In genomic region chr2:6937157-6937556, GRCh38 we compare ENCODE assay signal across 17 cellular contexts.
"Had no signal": no experiment of that assay in that cellular context is flagged by ENCODE, and none has a peak within 500 bp of the region (broad histone marks: within the 10 kb centered on the region; RNA-seq: fewer than 3 reads in every experiment).

No MANE protein-coding gene starts in this region.

- DNase-seq: activated CD4-positive, CD25-positive, alpha-beta regulatory T cell; activated effector memory CD4-positive, alpha-beta T cell treated with Interleukin-2 at 50 U/mL for 16 hours; activated T-cell treated with anti-CD3 and anti-CD28 coated beads, Interleukin-2, amount 50 U/mL, for 24 hours; amygdala; foreskin melanocyte; heart left ventricle; mesenchymal stem cell; stimulated activated CD4-positive, alpha-beta T cell treated with anti-CD3 and anti-CD28 coated beads, Interleukin-12 subunit alpha, Interleukin-12 subunit beta, amount 100 ng/mL, for 4 hours; stimulated activated CD4-positive, alpha-beta T cell treated with anti-CD3 and anti-CD28 coated beads, Interleukin-2, amount 100 ng/mL, for 48 hours; stimulated activated CD8-positive, alpha-beta memory T cell treated with anti-CD3 and anti-CD28 coated beads, Interleukin-4, amount 100 ng/mL, for 48 hours; stimulated activated naive CD8-positive, alpha-beta T cell treated with anti-CD3 and anti-CD28 coated beads, Interleukin-15, Interleukin-2, amounts not matched to agents 100 U/mL and 50 U/mL, for 24 hours; T-helper 17 cell; testis; upper lobe of right lung had no signal

- H3K27ac Mint-ChIP-seq: activated T-cell treated with anti-CD3 and anti-CD28 coated beads, Interleukin-2, amount 50 U/mL, for 24 hours; natural killer cell treated with Interleukin-12 subunit alpha and Interleukin-12 subunit beta and Interleukin-15 and Interleukin-18, amount 100 ng/mL, for 72 hours; T-helper 17 cell had no signal

- H3K9me3 Mint-ChIP-seq: activated T-cell treated with anti-CD3 and anti-CD28 coated beads, Interleukin-2, amount 50 U/mL, for 24 hours; natural killer cell treated with Interleukin-12 subunit alpha and Interleukin-12 subunit beta and Interleukin-15 and Interleukin-18, amount 100 ng/mL, for 72 hours had no signal

- H3K4me1 ChIP-seq: breast epithelium, testis, upper lobe of right lung had no signal

- H3K4me3 ChIP-seq: breast epithelium, heart left ventricle, testis, upper lobe of right lung had no signal

- H3K27me3 ChIP-seq: breast epithelium, heart left ventricle, testis, upper lobe of right lung had no signal

- H3K4me3 Mint-ChIP-seq: activated naive CD8-positive, alpha-beta T cell; activated T-cell treated with anti-CD3 and anti-CD28 coated beads, Interleukin-2, amount 50 U/mL, for 24 hours; natural killer cell treated with Interleukin-12 subunit alpha and Interleukin-12 subunit beta and Interleukin-15 and Interleukin-18, amount 100 ng/mL, for 72 hours; T-helper 17 cell had no signal

- H3K27ac ChIP-seq: breast epithelium, heart left ventricle, testis, upper lobe of right lung had no signal

- H3K9me3 ChIP-seq: breast epithelium, heart left ventricle, testis, upper lobe of right lung had no signal

- H3K27me3 Mint-ChIP-seq: activated naive CD8-positive, alpha-beta T cell; activated T-cell treated with anti-CD3 and anti-CD28 coated beads, Interleukin-2, amount 50 U/mL, for 24 hours; natural killer cell treated with Interleukin-12 subunit alpha and Interleukin-12 subunit beta and Interleukin-15 and Interleukin-18, amount 100 ng/mL, for 72 hours; T-helper 17 cell had no signal

- H3K36me3 ChIP-seq: breast epithelium, upper lobe of right lung had no signal
